In the genomic region with DNA sequence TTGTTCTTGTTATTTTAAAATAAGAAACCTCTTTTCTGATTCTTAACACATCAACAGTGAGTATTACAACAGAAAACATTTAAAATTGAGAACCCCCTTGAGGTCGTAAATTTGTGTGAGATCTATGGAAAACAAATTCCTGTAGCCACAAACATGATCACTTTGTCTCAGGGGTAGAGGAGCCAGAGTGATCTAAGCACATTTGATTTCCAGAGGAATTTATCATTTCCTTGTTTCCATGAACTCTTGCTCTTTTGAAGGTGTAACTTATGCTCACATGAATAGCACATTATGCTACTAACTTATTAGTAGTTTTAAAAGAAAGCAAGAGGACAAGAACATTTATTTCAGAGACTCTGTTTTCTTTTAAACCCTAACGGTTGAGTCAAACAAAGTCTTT, we compare ENCODE assay signal across 21 cellular contexts. TPM values are rescaled to one million over a fixed set of nuclear protein-coding genes. Genes with fewer than 3 reads are reported as not detected.
"Had no signal": no experiment of that assay in that cellular context is flagged by ENCODE, and none has a peak within 500 bp of the region (broad histone marks: within the 10 kb centered on the region; RNA-seq: fewer than 3 reads in every experiment).

No MANE protein-coding gene starts in this region.

- H3K27me3 ChIP-seq: neural progenitor cell, right atrium auricular region, SJSA1, upper lobe of right lung had no signal

- H3K27ac ChIP-seq: epithelial cell of prostate, neural progenitor cell, pancreas, SJSA1, thoracic aorta, upper lobe of right lung had no signal

- DNase-seq: activated CD4-positive, alpha-beta memory T cell treated with anti-CD3 and anti-CD28 coated beads for 36 hours; activated CD4-positive, alpha-beta T cell treated with anti-CD3 and anti-CD28 coated beads for 36 hours; activated gamma-delta T cell treated with Interleukin-2 at 50 U/mL for 16 hours; activated T-cell treated with anti-CD3 and anti-CD28 coated beads, Interleukin-2, amount 50 U/mL, for 48 hours; amygdala; cortex of kidney; effector memory CD4-positive, alpha-beta T cell; glutamatergic neuron; kidney glomerular epithelial cell; pancreas; stimulated activated naive CD8-positive, alpha-beta T cell treated with anti-CD3 and anti-CD28 coated beads, Interleukin-15, amount 100 ng/mL, for 72 hours; T-helper 2 cell; upper lobe of right lung had no signal

- H3K4me3 ChIP-seq: neural progenitor cell, pancreas, right atrium auricular region, SJSA1, smooth muscle cell, thoracic aorta, upper lobe of right lung had no signal

- H3K36me3 ChIP-seq: neural progenitor cell, pancreas, right atrium auricular region, SJSA1, thoracic aorta, upper lobe of right lung had no signal

- H3K4me1 ChIP-seq: neural progenitor cell, pancreas, right atrium auricular region, SJSA1, upper lobe of right lung had no signal

- ATAC-seq: activated CD4-positive, alpha-beta T cell treated with anti-CD3 and anti-CD28 coated beads for 36 hours; pancreas; stimulated activated naive CD8-positive, alpha-beta T cell treated with anti-CD3 and anti-CD28 coated beads, Interleukin-15, amount 100 ng/mL, for 72 hours; upper lobe of right lung had no signal

- H3K9me3 ChIP-seq: pancreas, right atrium auricular region, SJSA1, thoracic aorta, upper lobe of right lung had no signal

RNA-seq across cellular contexts. Expression of a gene that starts 28.1 kb away (rescaled TPM):
- total RNA-seq: liver, mesenteric fat pad, SJSA1, smooth muscle cell, thoracic aorta had no signal
